In the genomic region with DNA sequence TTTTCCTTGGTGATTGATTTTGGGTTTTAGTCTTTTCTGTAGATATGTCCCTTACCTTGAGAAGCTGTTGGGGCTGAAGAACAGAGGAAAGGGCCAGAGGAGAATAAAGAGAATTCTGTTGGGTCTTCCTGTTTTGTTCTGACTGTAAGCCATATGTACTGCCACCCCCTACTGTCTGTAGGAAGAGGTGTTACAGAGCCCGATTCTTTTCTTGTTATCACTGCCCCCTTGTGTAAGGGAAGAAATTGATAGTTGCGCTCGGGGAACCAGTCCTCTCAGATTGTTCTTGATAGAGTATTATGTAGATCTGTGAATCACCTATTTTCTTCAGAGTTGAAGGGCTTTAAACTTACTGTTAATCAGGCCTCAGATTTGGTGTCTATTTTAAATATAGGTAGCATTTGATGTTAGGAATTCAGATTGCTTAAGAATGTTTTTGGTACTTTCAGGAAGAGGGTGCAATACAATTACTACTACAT, we compare ENCODE assay signal across 1 cellular context.
TF ChIP-seq lines count a peak whose summit lies in the region.

No MANE protein-coding gene starts in this region.

TF ChIP-seq in K562, 482 proteins besides CTCF, POLR2A, EP300 and RAD21 (continued from another document and continues in another):
- TF ChIP-seq, protein P1, sequence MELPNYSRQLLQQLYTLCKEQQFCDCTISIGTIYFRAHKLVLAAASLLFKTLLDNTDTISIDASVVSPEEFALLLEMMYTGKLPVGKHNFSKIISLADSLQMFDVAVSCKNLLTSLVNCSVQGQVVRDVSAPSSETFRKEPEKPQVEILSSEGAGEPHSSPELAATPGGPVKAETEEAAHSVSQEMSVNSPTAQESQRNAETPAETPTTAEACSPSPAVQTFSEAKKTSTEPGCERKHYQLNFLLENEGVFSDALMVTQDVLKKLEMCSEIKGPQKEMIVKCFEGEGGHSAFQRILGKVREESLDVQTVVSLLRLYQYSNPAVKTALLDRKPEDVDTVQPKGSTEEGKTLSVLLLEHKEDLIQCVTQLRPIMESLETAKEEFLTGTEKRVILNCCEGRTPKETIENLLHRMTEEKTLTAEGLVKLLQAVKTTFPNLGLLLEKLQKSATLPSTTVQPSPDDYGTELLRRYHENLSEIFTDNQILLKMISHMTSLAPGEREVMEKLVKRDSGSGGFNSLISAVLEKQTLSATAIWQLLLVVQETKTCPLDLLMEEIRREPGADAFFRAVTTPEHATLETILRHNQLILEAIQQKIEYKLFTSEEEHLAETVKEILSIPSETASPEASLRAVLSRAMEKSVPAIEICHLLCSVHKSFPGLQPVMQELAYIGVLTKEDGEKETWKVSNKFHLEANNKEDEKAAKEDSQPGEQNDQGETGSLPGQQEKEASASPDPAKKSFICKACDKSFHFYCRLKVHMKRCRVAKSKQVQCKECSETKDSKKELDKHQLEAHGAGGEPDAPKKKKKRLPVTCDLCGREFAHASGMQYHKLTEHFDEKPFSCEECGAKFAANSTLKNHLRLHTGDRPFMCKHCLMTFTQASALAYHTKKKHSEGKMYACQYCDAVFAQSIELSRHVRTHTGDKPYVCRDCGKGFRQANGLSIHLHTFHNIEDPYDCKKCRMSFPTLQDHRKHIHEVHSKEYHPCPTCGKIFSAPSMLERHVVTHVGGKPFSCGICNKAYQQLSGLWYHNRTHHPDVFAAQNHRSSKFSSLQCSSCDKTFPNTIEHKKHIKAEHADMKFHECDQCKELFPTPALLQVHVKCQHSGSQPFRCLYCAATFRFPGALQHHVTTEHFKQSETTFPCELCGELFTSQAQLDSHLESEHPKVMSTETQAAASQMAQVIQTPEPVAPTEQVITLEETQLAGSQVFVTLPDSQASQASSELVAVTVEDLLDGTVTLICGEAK (IDR thresholded peaks at IDR 0.05) = 0 out of 2 replicates have a peak, but pooled peaks have one; percentile 17
- TF ChIP-seq, protein P1 (CRISPR knock-in tag; IDR thresholded peaks at IDR 0.05) = no peak
- TF ChIP-seq ZNF134 (CRISPR knock-in tag; conservative IDR thresholded peaks at IDR 0.05) (no peak), ZNF79 (CRISPR knock-in tag; IDR thresholded peaks at IDR 0.05; ENCODE audit: low read depth) (no peak), SPI1 (IDR thresholded peaks at IDR 0.05; ENCODE audit: borderline replicate concordance, low read depth, low read length) (peak; percentile 65; the same call in 1 of the 2 replicates), CC2D1A (IDR thresholded peaks at IDR 0.05) (peak; percentile 64; the same call in 1 of the 2 replicates), ZNF324 (CRISPR knock-in tag; IDR thresholded peaks at IDR 0.05) (no peak), BMI1 (IDR thresholded peaks at IDR 0.05; ENCODE audit: low read length) (0 out of 2 replicates have a peak, but pooled peaks have one; percentile 42), PYGO2 (tag; IDR thresholded peaks at IDR 0.05) (no peak), ZFP36 (IDR thresholded peaks at IDR 0.05; ENCODE audit: low read depth, low read length, partially characterized antibody) (peak; percentile 33), RFX1 (IDR thresholded peaks at IDR 0.05) (peak; percentile 3; the same call in 1 of the 2 replicates), SAFB2 (IDR thresholded peaks at IDR 0.05; ENCODE audit: borderline replicate concordance, low read depth, low read length, severe bottlenecking) (no peak), RB1 (IDR thresholded peaks at IDR 0.05; ENCODE audit: low read depth) (peak; percentile 42; the same call in 1 of the 2 replicates), HNRNPLL (IDR thresholded peaks at IDR 0.05; ENCODE audit: low read depth, low read length, poor library complexity, severe bottlenecking) (no peak), MAZ (CRISPR knock-in tag; conservative IDR thresholded peaks at IDR 0.05 in 1 of 2, IDR thresholded peaks at IDR 0.05 in 1 of 2) (peak in 1 of 2 experiments; percentile 60; a peak in 2 of 4 replicates), PHF8 (IDR thresholded peaks at IDR 0.05; ENCODE audit: borderline replicate concordance, low read length) (no peak), FOXM1 (IDR thresholded peaks at IDR 0.05; ENCODE audit: low read depth) (0 out of 2 replicates have a peak, but pooled peaks have one; percentile 37), FOXM1 (CRISPR knock-in tag; IDR thresholded peaks at IDR 0.05; ENCODE audit: low read depth) (no peak), ERF (CRISPR knock-in tag; IDR thresholded peaks at IDR 0.05) (no peak), DACH1 (IDR thresholded peaks at IDR 0.05; ENCODE audit: partially characterized antibody) (no peak), ELF1 (tag; IDR thresholded peaks at IDR 0.05) (peak; percentile 67; the same call in 1 of the 2 replicates), RBFOX2 (IDR thresholded peaks at IDR 0.05; ENCODE audit: low read depth, low read length) (no peak), FOXA1 (IDR thresholded peaks at IDR 0.05; ENCODE audit: borderline replicate concordance) (no peak), KLF16 (IDR thresholded peaks at IDR 0.05) (0 out of 2 replicates have a peak, but pooled peaks have one; percentile 41), ATF7 (IDR thresholded peaks at IDR 0.05) (0 out of 2 replicates have a peak, but pooled peaks have one; percentile 27), PHB2 (IDR thresholded peaks at IDR 0.05; ENCODE audit: low read depth) (no peak), SMARCA4 (IDR thresholded peaks at IDR 0.05) (0 out of 2 replicates have a peak, but pooled peaks have one; percentile 18), FOXK2 (conservative IDR thresholded peaks at IDR 0.05 in 1 of 2, IDR thresholded peaks at IDR 0.05 in 1 of 2; ENCODE audit: low read depth in 2 of 2) (peak; percentile 52 to 59), CSDE1 (IDR thresholded peaks at IDR 0.05) (no peak), XRCC3 (IDR thresholded peaks at IDR 0.05) (no peak), SIN3A (IDR thresholded peaks at IDR 0.05; ENCODE audit: borderline replicate concordance in 2 of 2, control insufficient read depth in 1 of 2, low read depth in 2 of 2, low read length in 2 of 2) (no peak), NFATC3 (IDR thresholded peaks at IDR 0.05) (peak; percentile 36; the same call in 1 of the 2 replicates), CBX3 (IDR thresholded peaks at IDR 0.05; ENCODE audit: borderline replicate concordance in 1 of 2, low read length in 2 of 2) (peak in 1 of 2 experiments; percentile 49; a peak in 1 of 3 replicates), CTBP1 (IDR thresholded peaks at IDR 0.05; ENCODE audit: borderline replicate concordance) (peak; percentile 55; the same call in 1 of the 2 replicates), TRIM28 (IDR thresholded peaks at IDR 0.05) (no peak), JUND (IDR thresholded peaks at IDR 0.05; ENCODE audit: borderline replicate concordance, low read depth, low read length) (peak; percentile 47; the same call in 1 of the 2 replicates), JUND (tag; IDR thresholded peaks at IDR 0.05; ENCODE audit: borderline replicate concordance, low read depth, low read length) (no peak; the same call in 2 of the 3 replicates)
- TF ChIP-seq, protein P2, sequence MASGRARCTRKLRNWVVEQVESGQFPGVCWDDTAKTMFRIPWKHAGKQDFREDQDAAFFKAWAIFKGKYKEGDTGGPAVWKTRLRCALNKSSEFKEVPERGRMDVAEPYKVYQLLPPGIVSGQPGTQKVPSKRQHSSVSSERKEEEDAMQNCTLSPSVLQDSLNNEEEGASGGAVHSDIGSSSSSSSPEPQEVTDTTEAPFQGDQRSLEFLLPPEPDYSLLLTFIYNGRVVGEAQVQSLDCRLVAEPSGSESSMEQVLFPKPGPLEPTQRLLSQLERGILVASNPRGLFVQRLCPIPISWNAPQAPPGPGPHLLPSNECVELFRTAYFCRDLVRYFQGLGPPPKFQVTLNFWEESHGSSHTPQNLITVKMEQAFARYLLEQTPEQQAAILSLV (tag; IDR thresholded peaks at IDR 0.05) = no peak
- TF ChIP-seq, protein P3, sequence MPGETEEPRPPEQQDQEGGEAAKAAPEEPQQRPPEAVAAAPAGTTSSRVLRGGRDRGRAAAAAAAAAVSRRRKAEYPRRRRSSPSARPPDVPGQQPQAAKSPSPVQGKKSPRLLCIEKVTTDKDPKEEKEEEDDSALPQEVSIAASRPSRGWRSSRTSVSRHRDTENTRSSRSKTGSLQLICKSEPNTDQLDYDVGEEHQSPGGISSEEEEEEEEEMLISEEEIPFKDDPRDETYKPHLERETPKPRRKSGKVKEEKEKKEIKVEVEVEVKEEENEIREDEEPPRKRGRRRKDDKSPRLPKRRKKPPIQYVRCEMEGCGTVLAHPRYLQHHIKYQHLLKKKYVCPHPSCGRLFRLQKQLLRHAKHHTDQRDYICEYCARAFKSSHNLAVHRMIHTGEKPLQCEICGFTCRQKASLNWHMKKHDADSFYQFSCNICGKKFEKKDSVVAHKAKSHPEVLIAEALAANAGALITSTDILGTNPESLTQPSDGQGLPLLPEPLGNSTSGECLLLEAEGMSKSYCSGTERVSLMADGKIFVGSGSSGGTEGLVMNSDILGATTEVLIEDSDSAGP (CRISPR knock-in tag; IDR thresholded peaks at IDR 0.05) = no peak
- TF ChIP-seq, protein P4, sequence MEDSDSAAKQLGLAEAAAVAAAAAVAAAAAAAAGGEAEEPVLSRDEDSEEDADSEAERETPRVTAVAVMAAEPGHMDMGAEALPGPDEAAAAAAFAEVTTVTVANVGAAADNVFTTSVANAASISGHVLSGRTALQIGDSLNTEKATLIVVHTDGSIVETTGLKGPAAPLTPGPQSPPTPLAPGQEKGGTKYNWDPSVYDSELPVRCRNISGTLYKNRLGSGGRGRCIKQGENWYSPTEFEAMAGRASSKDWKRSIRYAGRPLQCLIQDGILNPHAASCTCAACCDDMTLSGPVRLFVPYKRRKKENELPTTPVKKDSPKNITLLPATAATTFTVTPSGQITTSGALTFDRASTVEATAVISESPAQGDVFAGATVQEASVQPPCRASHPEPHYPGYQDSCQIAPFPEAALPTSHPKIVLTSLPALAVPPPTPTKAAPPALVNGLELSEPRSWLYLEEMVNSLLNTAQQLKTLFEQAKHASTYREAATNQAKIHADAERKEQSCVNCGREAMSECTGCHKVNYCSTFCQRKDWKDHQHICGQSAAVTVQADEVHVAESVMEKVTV (CRISPR knock-in tag; IDR thresholded peaks at IDR 0.05) = peak; percentile 91
- TF ChIP-seq, protein P5, sequence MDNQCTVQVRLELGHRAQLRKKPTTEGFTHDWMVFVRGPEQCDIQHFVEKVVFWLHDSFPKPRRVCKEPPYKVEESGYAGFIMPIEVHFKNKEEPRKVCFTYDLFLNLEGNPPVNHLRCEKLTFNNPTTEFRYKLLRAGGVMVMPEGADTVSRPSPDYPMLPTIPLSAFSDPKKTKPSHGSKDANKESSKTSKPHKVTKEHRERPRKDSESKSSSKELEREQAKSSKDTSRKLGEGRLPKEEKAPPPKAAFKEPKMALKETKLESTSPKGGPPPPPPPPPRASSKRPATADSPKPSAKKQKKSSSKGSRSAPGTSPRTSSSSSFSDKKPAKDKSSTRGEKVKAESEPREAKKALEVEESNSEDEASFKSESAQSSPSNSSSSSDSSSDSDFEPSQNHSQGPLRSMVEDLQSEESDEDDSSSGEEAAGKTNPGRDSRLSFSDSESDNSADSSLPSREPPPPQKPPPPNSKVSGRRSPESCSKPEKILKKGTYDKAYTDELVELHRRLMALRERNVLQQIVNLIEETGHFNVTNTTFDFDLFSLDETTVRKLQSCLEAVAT (IDR thresholded peaks at IDR 0.05) = peak in 1 of 2 experiments; percentile 72; a peak in 1 of 4 replicates
- TF ChIP-seq, protein P6, sequence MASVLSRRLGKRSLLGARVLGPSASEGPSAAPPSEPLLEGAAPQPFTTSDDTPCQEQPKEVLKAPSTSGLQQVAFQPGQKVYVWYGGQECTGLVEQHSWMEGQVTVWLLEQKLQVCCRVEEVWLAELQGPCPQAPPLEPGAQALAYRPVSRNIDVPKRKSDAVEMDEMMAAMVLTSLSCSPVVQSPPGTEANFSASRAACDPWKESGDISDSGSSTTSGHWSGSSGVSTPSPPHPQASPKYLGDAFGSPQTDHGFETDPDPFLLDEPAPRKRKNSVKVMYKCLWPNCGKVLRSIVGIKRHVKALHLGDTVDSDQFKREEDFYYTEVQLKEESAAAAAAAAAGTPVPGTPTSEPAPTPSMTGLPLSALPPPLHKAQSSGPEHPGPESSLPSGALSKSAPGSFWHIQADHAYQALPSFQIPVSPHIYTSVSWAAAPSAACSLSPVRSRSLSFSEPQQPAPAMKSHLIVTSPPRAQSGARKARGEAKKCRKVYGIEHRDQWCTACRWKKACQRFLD (CRISPR knock-in tag; IDR thresholded peaks at IDR 0.05) = no peak
- TF ChIP-seq, protein P7, sequence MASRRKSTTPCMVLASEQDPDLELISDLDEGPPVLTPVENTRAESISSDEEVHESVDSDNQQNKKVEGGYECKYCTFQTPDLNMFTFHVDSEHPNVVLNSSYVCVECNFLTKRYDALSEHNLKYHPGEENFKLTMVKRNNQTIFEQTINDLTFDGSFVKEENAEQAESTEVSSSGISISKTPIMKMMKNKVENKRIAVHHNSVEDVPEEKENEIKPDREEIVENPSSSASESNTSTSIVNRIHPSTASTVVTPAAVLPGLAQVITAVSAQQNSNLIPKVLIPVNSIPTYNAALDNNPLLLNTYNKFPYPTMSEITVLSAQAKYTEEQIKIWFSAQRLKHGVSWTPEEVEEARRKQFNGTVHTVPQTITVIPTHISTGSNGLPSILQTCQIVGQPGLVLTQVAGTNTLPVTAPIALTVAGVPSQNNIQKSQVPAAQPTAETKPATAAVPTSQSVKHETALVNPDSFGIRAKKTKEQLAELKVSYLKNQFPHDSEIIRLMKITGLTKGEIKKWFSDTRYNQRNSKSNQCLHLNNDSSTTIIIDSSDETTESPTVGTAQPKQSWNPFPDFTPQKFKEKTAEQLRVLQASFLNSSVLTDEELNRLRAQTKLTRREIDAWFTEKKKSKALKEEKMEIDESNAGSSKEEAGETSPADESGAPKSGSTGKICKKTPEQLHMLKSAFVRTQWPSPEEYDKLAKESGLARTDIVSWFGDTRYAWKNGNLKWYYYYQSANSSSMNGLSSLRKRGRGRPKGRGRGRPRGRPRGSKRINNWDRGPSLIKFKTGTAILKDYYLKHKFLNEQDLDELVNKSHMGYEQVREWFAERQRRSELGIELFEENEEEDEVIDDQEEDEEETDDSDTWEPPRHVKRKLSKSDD (conservative IDR thresholded peaks at IDR 0.05; ENCODE audit: low read length) = no peak
